8 cellular contexts compared by ENCODE assay signal in the genomic region with DNA sequence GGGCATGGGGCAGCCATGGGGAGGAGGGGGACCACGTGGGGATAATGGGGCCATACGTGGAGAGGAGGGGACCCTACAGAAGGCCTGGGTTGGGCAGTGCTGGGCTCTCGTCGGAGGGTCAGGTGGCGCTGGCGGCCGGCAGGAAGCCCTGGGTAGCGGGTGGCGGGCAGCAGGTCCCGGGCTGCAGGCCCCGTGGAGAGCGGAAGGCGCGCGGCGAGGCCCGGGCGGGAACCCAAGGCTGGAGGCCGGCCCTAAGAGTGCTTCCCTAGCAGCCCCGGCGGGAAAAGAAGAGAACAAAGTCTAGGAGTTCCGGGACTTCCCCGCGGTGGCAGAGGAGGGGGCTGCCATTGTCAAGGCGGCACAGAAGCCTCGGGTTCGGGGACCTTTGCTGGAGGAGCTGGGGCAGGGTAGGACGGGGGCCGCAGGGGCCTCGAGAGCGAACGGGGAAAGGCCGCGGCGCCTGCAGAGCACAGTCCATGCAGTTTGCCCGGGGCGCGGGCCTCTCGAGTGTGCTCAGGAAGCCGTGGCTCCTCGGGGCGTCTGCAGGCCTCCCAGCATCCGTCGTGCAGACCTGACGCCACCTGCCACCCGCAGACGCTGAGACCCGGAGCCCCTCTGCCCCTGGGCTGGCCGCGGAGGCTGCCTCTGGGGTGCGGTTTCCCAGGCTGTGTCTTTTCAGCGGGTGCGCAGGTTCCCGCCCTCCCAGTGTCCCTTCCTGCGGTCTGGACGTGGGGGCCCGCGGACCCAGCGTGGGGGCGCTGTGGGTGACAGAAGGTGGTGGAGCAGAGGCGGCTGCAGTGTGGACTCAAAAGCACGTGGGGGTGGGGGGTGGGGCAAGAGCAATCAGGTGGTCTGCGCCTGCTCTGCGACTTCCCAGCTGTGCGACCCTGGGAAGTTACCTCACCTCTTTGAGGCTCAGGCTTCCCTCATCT. TPM values are rescaled to one million over a fixed set of nuclear protein-coding genes. Genes with fewer than 3 reads are reported as not detected.
DNase-seq lines count a peak whose midpoint lies in the region; ATAC-seq, FAIRE-seq and TF ChIP-seq lines count a peak whose summit lies in the region.

No MANE protein-coding gene starts in this region.

- TF ChIP-seq CTCF in omental fat pad (IDR thresholded peaks at IDR 0.05) (no peak), D721Med (IDR thresholded peaks at IDR 0.05; ENCODE audit: insufficient read depth, missing control alignments) (no peak)

- H3K4me3 ChIP-seq in effector memory CD4-positive, alpha-beta T cell (ENCODE audit: insufficient read depth, low read depth, low read length, poor library complexity, severe bottlenecking) = peak overlapping the region; percentile 61

- FAIRE-seq in D721Med (lab: Jason Lieb, UNC) = no peak

- ATAC-seq in GM21529 (IDR thresholded peaks at IDR 0.05; ENCODE audit: unreplicated experiment) = peak; percentile 44
- ATAC-seq in omental fat pad (ENCODE audit: low FRiP score) = peak; percentile 43
- no peak for ATAC-seq in HG03196 (IDR thresholded peaks at IDR 0.05; ENCODE audit: unreplicated experiment)

- H3K27me3 ChIP-seq in effector memory CD4-positive, alpha-beta T cell (replicated peaks; ENCODE audit: control insufficient read depth, insufficient read depth, low read length, poor library complexity, severe bottlenecking) = no peaks in the 10 kb centered on the region

- DNase-seq in activated CD4-positive, CD25-positive, alpha-beta regulatory T cell treated with anti-CD3 and anti-CD28 coated beads, Interleukin-2, amount 50 U/mL, for 72 hours = peak; percentile 51
- peak in 2 of 3 donors; percentile 6 to 19 for DNase-seq in effector memory CD4-positive, alpha-beta T cell
- no peak for DNase-seq in omental fat pad (ENCODE audit: low spot score)
- DNase-seq in HCEC 1CT = no peak
- DNase-seq in NCI-H2227 (lab: John Stamatoyannopoulos, UW; ENCODE audit: unreplicated experiment) = no peak
- DNase-seq in D721Med (ENCODE audit: insufficient read length, low spot score) = no peak

- H3K27ac ChIP-seq in effector memory CD4-positive, alpha-beta T cell (ENCODE audit: insufficient read depth, low read length, poor library complexity, severe bottlenecking) = peak overlapping the region; percentile 76

- H3K9me3 ChIP-seq in effector memory CD4-positive, alpha-beta T cell (ENCODE audit: control insufficient read depth, low read length) = no peaks in the 10 kb centered on the region

- peaks cover 11% of the 10 kb centered on the region for H3K4me1 ChIP-seq in effector memory CD4-positive, alpha-beta T cell (ENCODE audit: control insufficient read depth, insufficient read depth, low read length, poor library complexity, severe bottlenecking)

- no peaks in the 10 kb centered on the region for H3K36me3 ChIP-seq in effector memory CD4-positive, alpha-beta T cell (ENCODE audit: control insufficient read depth, insufficient read depth, low read length)

RNA-seq across cellular contexts. Expression of a gene that starts 19.4 kb away (rescaled TPM):
- total RNA-seq in omental fat pad = 100 to 1,000 TPM; 174 to 495 (median 225) TPM

RNA-seq across cellular contexts. Expression of a gene that starts 46.6 kb away (rescaled TPM):
- total RNA-seq in omental fat pad = 1 to 10 TPM in 2 of 4 donors, under 1 TPM in 2; 0.65 to 2.5 (median 1.4) TPM

Comparison
In these comparisons a context has a peak if more than half of its experiments do, and no peak if none do; other contexts are left out.
1. DNase-seq: peak in activated CD4-positive, CD25-positive, alpha-beta regulatory T cell treated with anti-CD3 and anti-CD28 coated beads, Interleukin-2, amount 50 U/mL, for 72 hours (single experiment) and effector memory CD4-positive, alpha-beta T cell (2 of 3); none in omental fat pad (single experiment), HCEC 1CT (single experiment), NCI-H2227 (single experiment) and D721Med (single experiment).